1 cellular context compared by ENCODE assay signal in the genomic region with DNA sequence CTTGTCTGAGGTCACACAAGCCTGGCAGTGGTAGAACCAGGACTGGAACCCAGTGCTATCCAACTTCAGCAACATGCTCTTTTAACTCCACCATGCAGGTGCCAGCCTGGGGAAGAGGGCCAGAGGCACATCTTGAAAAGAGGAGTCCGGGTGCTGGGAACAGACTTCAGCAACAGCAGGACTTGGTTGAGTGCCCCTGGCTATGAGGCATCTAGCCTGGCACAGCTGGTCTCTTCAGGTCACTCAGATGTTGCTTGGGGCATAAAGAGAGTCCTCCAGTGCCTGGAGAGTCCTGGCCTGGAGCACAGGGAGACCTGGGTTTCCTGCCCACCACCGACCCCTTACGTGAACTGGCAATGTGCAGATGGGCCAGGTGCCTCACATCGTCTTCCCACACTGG.
TF ChIP-seq lines count a peak whose summit lies in the region.

No MANE protein-coding gene starts in this region.

TF ChIP-seq in SK-N-SH, 30 proteins besides CTCF, POLR2A, EP300 and RAD21 (continued from another document):
- TF ChIP-seq, protein P1, sequence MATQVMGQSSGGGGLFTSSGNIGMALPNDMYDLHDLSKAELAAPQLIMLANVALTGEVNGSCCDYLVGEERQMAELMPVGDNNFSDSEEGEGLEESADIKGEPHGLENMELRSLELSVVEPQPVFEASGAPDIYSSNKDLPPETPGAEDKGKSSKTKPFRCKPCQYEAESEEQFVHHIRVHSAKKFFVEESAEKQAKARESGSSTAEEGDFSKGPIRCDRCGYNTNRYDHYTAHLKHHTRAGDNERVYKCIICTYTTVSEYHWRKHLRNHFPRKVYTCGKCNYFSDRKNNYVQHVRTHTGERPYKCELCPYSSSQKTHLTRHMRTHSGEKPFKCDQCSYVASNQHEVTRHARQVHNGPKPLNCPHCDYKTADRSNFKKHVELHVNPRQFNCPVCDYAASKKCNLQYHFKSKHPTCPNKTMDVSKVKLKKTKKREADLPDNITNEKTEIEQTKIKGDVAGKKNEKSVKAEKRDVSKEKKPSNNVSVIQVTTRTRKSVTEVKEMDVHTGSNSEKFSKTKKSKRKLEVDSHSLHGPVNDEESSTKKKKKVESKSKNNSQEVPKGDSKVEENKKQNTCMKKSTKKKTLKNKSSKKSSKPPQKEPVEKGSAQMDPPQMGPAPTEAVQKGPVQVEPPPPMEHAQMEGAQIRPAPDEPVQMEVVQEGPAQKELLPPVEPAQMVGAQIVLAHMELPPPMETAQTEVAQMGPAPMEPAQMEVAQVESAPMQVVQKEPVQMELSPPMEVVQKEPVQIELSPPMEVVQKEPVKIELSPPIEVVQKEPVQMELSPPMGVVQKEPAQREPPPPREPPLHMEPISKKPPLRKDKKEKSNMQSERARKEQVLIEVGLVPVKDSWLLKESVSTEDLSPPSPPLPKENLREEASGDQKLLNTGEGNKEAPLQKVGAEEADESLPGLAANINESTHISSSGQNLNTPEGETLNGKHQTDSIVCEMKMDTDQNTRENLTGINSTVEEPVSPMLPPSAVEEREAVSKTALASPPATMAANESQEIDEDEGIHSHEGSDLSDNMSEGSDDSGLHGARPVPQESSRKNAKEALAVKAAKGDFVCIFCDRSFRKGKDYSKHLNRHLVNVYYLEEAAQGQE (IDR thresholded peaks at IDR 0.05; ENCODE audit: low read depth, low read length) = no peak
- TF ChIP-seq TAF1 (IDR thresholded peaks at IDR 0.05; ENCODE audit: borderline replicate concordance, low read depth, low read length) (no peak), NFIC (IDR thresholded peaks at IDR 0.05; ENCODE audit: borderline replicate concordance) (no peak)
